13 cellular contexts compared by ENCODE assay signal in genomic region chr2:69509011-69509749, GRCh38.
A peak's percentile ranks its signal among the peaks of the same experiment; 100 is the strongest.
DNase-seq lines count a peak whose midpoint lies in the region; ATAC-seq and TF ChIP-seq lines count a peak whose summit lies in the region.
"Had no signal": no experiment of that assay in that cellular context is flagged by ENCODE, and none has a peak within 500 bp of the region (broad histone marks: within the 10 kb centered on the region; RNA-seq: fewer than 3 reads in every experiment).

No MANE protein-coding gene starts in this region.

- ATAC-seq in GM21423 (IDR thresholded peaks at IDR 0.05; ENCODE audit: unreplicated experiment): no peak

- no peak overlapping the region for H3K4me3 ChIP-seq in coronary artery
- H3K4me3 ChIP-seq: SK-N-MC had no signal

- H3K27ac ChIP-seq in cingulate gyrus (ENCODE audit: low read depth, low read length) (peak overlapping the region; percentile 13), coronary artery (no peak overlapping the region)
- H3K27ac ChIP-seq: SK-N-MC had no signal

- no peak for TF ChIP-seq CTCF in coronary artery (IDR thresholded peaks at IDR 0.05)

- DNase-seq in NCI-H2107 treated with DMSO at 0.1 percent for 48 hours (lab: John Stamatoyannopoulos, UW; ENCODE audit: unreplicated experiment) (peak; percentile 21), NCI-H2107 (lab: John Stamatoyannopoulos, UW) (no peak), NCI-H526 (lab: John Stamatoyannopoulos, UW) (peak; percentile 83 to 92), occipital lobe (lab: John Stamatoyannopoulos, UW) (peak; percentile 13), OCI-M1 (lab: John Stamatoyannopoulos, UW) (no peak), coronary artery (ENCODE audit: low spot score) (no peak)
- DNase-seq: 8988T; cerebellar nuclear complex; NCI-H146; stimulated activated CD4-positive, alpha-beta T cell treated with anti-CD3 and anti-CD28 coated beads, Interleukin-2, amount 100 ng/mL, for 48 hours had no signal

Comparison
In these comparisons a context has a peak if more than half of its experiments do, and no peak if none do; other contexts are left out.
1. DNase-seq: peak in NCI-H2107 treated with DMSO at 0.1 percent for 48 hours (single experiment), NCI-H526 (2 of 2) and occipital lobe (single experiment); none in NCI-H2107 (single experiment), OCI-M1 (single experiment) and coronary artery (single experiment).